Comparison of ENCODE assay signal across 8 cellular contexts in genomic region chr12:92034083-92034482, GRCh38.
DNase-seq lines count a peak whose midpoint lies in the region; ATAC-seq and TF ChIP-seq lines count a peak whose summit lies in the region.

No MANE protein-coding gene starts in this region.

- intact Hi-C loops in left lung (cut with DNase I) (no loop called here), transverse colon (cut with DNase I; ENCODE audit: low total_unique reads) (loop anchor here (10.0 kb wide), 1 partner anchor 111 kb away; the partner anchor contains the start of gene BTG1), lower leg skin (cut with DNase I; ENCODE audit: low total_unique reads) (no loop called here)

- POLR2A ChIA-PET in T-cell (lab: Charles Lee): interaction anchor here (0.6 to 1.8 kb wide), 3 partner anchors 29 to 112 kb away, joined by 3 to 6 read pairs (median 3); partner anchors contain the start of gene BTG1 (in 2 of the 2)

- H3K27ac ChIP-seq in left lung: peak overlapping the region in 1 of 2 donors; percentile 66
- peak overlapping the region; percentile 72 to 80 (median 80) for H3K27ac ChIP-seq in transverse colon

- no peaks in the 10 kb centered on the region for H3K27me3 ChIP-seq in left lung
- no peaks in the 10 kb centered on the region for H3K27me3 ChIP-seq in transverse colon

- peaks cover 10% of the 10 kb centered on the region for H3K9me3 Mint-ChIP-seq in activated naive CD4-positive, alpha-beta T cell treated with anti-CD3 and anti-CD28 coated beads, Interleukin-2, amount 50 U/mL, for 24 hours
- H3K9me3 Mint-ChIP-seq in T-cell (peaks cover 0 to 6% (median 5%) of the 10 kb centered on the region in 3 donors), progenitor cell of endocrine pancreas (ENCODE audit: low read depth) (no peaks in the 10 kb centered on the region)

- 42 to 71% methylated on average over 1 to 2 of the region's 2 CpGs for WGBS in transverse colon (ENCODE audit: low coverage in 1 of 2), 2 donors
- 73 to 85% methylated on average over 2 of the region's 2 CpGs for WGBS in lower leg skin, 2 donors

- TF ChIP-seq EP300 in transverse colon (IDR thresholded peaks at IDR 0.05; ENCODE audit: low read depth): no peak

- peaks cover 92% of the 10 kb centered on the region for H3K4me1 Mint-ChIP-seq in activated naive CD4-positive, alpha-beta T cell treated with anti-CD3 and anti-CD28 coated beads, Interleukin-2, amount 50 U/mL, for 24 hours
- peaks cover 91 to 95% (median 94%) of the 10 kb centered on the region in 3 donors for H3K4me1 Mint-ChIP-seq in T-cell
- H3K4me1 Mint-ChIP-seq in progenitor cell of endocrine pancreas (ENCODE audit: low read depth): peaks cover 31% of the 10 kb centered on the region

- in situ Hi-C loops in transverse colon (cut with MboI; ENCODE audit: low pct_ligation_motif_present in 1 of 4, low pct_unique_long_range_greater_than_20kb in 1 of 4, low sequenced_read_pairs in 3 of 4): no loop called here

- no peak for DNase-seq in activated naive CD4-positive, alpha-beta T cell (lab: John Stamatoyannopoulos, UW)
- DNase-seq in T-cell: no peak
- DNase-seq in left lung: no peak
- peak; percentile 14 for DNase-seq in transverse colon
- DNase-seq in GM19240 (ENCODE audit: insufficient read length, low spot score): no peak
- no peak for DNase-seq in progenitor cell of endocrine pancreas (ENCODE audit: low spot score, unreplicated experiment)
- DNase-seq in lower leg skin (ENCODE audit: low spot score in 2 of 2): no peak

- H3K4me1 ChIP-seq in left lung (peaks cover 9 to 56% of the 10 kb centered on the region in 2 donors), transverse colon (peaks cover 8 to 59% (median 22%) of the 10 kb centered on the region in 4 donors)

- ATAC-seq in T-cell (replicated peaks in 1 of 4): no peak
- peak; percentile 49 for ATAC-seq in left lung

- H3K36me3 Mint-ChIP-seq in activated naive CD4-positive, alpha-beta T cell treated with anti-CD3 and anti-CD28 coated beads, Interleukin-2, amount 50 U/mL, for 24 hours: peaks cover 12% of the 10 kb centered on the region
- H3K36me3 Mint-ChIP-seq in T-cell: peaks cover 1% of the 10 kb centered on the region
- no peaks in the 10 kb centered on the region for H3K36me3 Mint-ChIP-seq in progenitor cell of endocrine pancreas (ENCODE audit: insufficient read depth)

- no peak for TF ChIP-seq CTCF in left lung (IDR thresholded peaks at IDR 0.05)
- no peak for TF ChIP-seq CTCF in transverse colon (IDR thresholded peaks at IDR 0.05)
- no peak for TF ChIP-seq CTCF in progenitor cell of endocrine pancreas (IDR thresholded peaks at IDR 0.05; ENCODE audit: unreplicated experiment)
- TF ChIP-seq CTCF in lower leg skin (IDR thresholded peaks at IDR 0.05): no peak

- peak overlapping the region; percentile 93 for H3K4me3 Mint-ChIP-seq in activated naive CD4-positive, alpha-beta T cell treated with anti-CD3 and anti-CD28 coated beads, Interleukin-2, amount 50 U/mL, for 24 hours
- peak overlapping the region in 1 of 3 donors; percentile 88 for H3K4me3 Mint-ChIP-seq in T-cell
- no peak overlapping the region for H3K4me3 Mint-ChIP-seq in progenitor cell of endocrine pancreas (ENCODE audit: low read depth)

- TF ChIP-seq POLR2A in transverse colon (IDR thresholded peaks at IDR 0.05): no peak
- TF ChIP-seq POLR2A in lower leg skin (IDR thresholded peaks at IDR 0.05): no peak

- H3K9me3 ChIP-seq in left lung (no peaks in the 10 kb centered on the region), transverse colon (no peaks in the 10 kb centered on the region)

- H3K4me3 ChIP-seq in left lung (no peak overlapping the region), transverse colon (no peak overlapping the region), lower leg skin (ENCODE audit: low read depth, poor library complexity, severe bottlenecking) (no peak overlapping the region)

- CTCF ChIA-PET in T-cell (lab: Charles Lee): interaction anchor here in 1 of 2 donors (0.6 to 1.5 kb wide), 2 partner anchors 107 to 223 kb away, joined by 4 to 6 read pairs; no protein-coding TSS in a partner anchor

- no peaks in the 10 kb centered on the region for H3K27me3 Mint-ChIP-seq in activated naive CD4-positive, alpha-beta T cell treated with anti-CD3 and anti-CD28 coated beads, Interleukin-2, amount 50 U/mL, for 24 hours
- H3K27me3 Mint-ChIP-seq in T-cell: no peaks in the 10 kb centered on the region
- no peaks in the 10 kb centered on the region for H3K27me3 Mint-ChIP-seq in progenitor cell of endocrine pancreas

- peak overlapping the region; percentile 98 for H3K27ac Mint-ChIP-seq in activated naive CD4-positive, alpha-beta T cell treated with anti-CD3 and anti-CD28 coated beads, Interleukin-2, amount 50 U/mL, for 24 hours
- H3K27ac Mint-ChIP-seq in T-cell: peak overlapping the region; percentile 100
- H3K27ac Mint-ChIP-seq in progenitor cell of endocrine pancreas: no peak overlapping the region

- no peaks in the 10 kb centered on the region for H3K36me3 ChIP-seq in left lung
- no peaks in the 10 kb centered on the region for H3K36me3 ChIP-seq in transverse colon
